Comparison of ENCODE assay signal across 24 cellular contexts in the genomic region with DNA sequence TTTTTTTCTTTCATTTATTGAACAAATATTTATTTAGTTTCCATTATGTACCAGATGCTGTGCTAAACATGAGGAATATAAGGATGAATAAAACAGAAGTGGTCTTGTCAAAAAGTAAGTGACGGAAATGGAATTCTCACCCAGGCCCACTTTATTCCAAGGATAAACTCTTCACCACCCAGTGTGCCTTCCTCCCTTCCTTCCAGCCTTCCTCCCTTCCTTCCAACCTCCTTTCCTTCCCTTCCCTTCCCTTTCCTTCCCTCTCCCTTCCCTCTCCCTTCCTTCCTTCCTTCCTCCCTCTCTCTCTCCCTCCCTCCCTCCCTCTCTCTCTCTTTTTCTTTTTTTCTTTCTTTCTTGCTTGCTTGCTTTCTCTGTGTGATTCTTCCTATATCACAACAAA.
"Had no signal": no experiment of that assay in that cellular context is flagged by ENCODE, and none has a peak within 500 bp of the region (broad histone marks: within the 10 kb centered on the region; RNA-seq: fewer than 3 reads in every experiment).

No MANE protein-coding gene starts in this region.

- H3K27ac Mint-ChIP-seq: mesothelial cell of epicardium, naive B cell had no signal

- H3K9me3 Mint-ChIP-seq: mesothelial cell of epicardium had no signal

- FAIRE-seq: colon, endothelial cell of umbilical vein, frontal cortex, islet of Langerhans, keratinocyte had no signal

- DNase-seq: dermis blood vessel endothelial cell; dorsolateral prefrontal cortex; effector CD4-positive, alpha-beta T cell; effector memory CD4-positive, alpha-beta T cell; foreskin keratinocyte; heart left ventricle; hypothalamus; left cardiac atrium; left lung; left ventricle myocardium superior; lower lobe of right lung; mesenchymal stem cell; mucosa of descending colon; naive B cell had no signal

- H3K27ac ChIP-seq: coronary artery, dorsolateral prefrontal cortex, esophagus muscularis mucosa, foreskin keratinocyte, gastroesophageal sphincter, heart left ventricle, hepatocyte, left lung, lower lobe of right lung had no signal

- H3K4me2 ChIP-seq: hepatocyte had no signal

- H3K9me3 ChIP-seq: esophagus muscularis mucosa, gastroesophageal sphincter, heart left ventricle, left lung, lower lobe of right lung, mucosa of descending colon had no signal

- H3K4me3 ChIP-seq: coronary artery, dorsolateral prefrontal cortex, esophagus muscularis mucosa, gastroesophageal sphincter, heart left ventricle, hepatocyte, left lung, lower lobe of right lung, mucosa of descending colon had no signal

- H3K27me3 ChIP-seq: foreskin keratinocyte, left lung had no signal

- H3K36me3 ChIP-seq: esophagus muscularis mucosa, gastroesophageal sphincter, heart left ventricle, left lung, lower lobe of right lung had no signal

- H3K4me3 Mint-ChIP-seq: mesothelial cell of epicardium, naive B cell had no signal

- H2AFZ ChIP-seq: hepatocyte had no signal

- ATAC-seq: foreskin keratinocyte, gastroesophageal sphincter, heart left ventricle, left cardiac atrium, left lung, left ventricle myocardium superior, lower lobe of right lung, mucosa of descending colon had no signal

- H3K36me3 Mint-ChIP-seq: mesothelial cell of epicardium, naive B cell had no signal

- H3K4me1 Mint-ChIP-seq: mesothelial cell of epicardium, naive B cell had no signal

- H3K79me2 ChIP-seq: hepatocyte had no signal

- H3K4me1 ChIP-seq: esophagus muscularis mucosa, foreskin keratinocyte, gastroesophageal sphincter, heart left ventricle, left lung, lower lobe of right lung had no signal
